In the genomic region with DNA sequence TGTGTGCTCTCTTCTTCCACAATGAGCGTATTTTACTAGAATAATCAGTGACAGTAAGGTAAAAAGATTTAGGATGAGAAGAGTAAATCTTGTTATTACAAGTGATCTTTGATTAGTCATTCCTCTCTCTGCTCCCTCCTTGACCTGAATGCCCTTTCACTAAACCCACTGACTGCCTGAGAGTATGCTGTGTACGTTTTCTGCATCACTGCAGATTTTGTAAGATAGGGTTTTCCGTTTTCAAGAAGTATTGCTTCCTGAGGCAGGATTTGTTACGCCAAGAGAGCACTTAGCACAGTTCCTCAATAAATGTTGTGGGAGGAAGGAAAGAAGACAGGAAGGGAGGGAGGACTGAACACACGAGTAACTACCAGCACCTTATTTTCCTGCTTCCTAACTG, we compare ENCODE assay signal across 8 cellular contexts. TPM values are rescaled to one million over a fixed set of nuclear protein-coding genes. Genes with fewer than 3 reads are reported as not detected.
DNase-seq lines count a peak whose midpoint lies in the region; ATAC-seq and TF ChIP-seq lines count a peak whose summit lies in the region.

No MANE protein-coding gene starts in this region.

- no peaks in the 10 kb centered on the region for H3K79me1 ChIP-seq in mesendoderm (ENCODE audit: low read length)

- no peaks in the 10 kb centered on the region for H3K79me2 ChIP-seq in mesendoderm (ENCODE audit: control insufficient read depth, insufficient read depth, low read length)

- no peak overlapping the region for H4K8ac ChIP-seq in mesendoderm (ENCODE audit: low read depth, low read length)

- H3K9ac ChIP-seq in mesendoderm (ENCODE audit: low read length), result no peak overlapping the region

- no peak for TF ChIP-seq CTCF in lung (IDR thresholded peaks at IDR 0.05; ENCODE audit: control extremely low read depth, extremely low read depth)

- no peak overlapping the region for H3K23ac ChIP-seq in mesendoderm (ENCODE audit: low read length)

- H2BK120ac ChIP-seq in mesendoderm (ENCODE audit: low read depth, low read length), result no peak overlapping the region

- no peak overlapping the region for H3K18ac ChIP-seq in mesendoderm (ENCODE audit: low read length)

- H3K27me3 ChIP-seq in lung (ENCODE audit: control insufficient read depth, insufficient read depth) (no peaks in the 10 kb centered on the region), mesendoderm (ENCODE audit: insufficient read depth, low read length, poor library complexity) (no peaks in the 10 kb centered on the region)

- peaks cover 0 to 2% of the 10 kb centered on the region in 2 donors for H3K4me1 ChIP-seq in lung (ENCODE audit: control insufficient read depth in 2 of 2, insufficient read depth in 2 of 2, low read length in 2 of 2)
- no peaks in the 10 kb centered on the region for H3K4me1 ChIP-seq in mesendoderm (ENCODE audit: control insufficient read depth, low read depth, low read length)

- H3K27ac ChIP-seq in lung (ENCODE audit: low read depth in 1 of 2, low read length in 1 of 2) (no peak overlapping the region), mesendoderm (ENCODE audit: low read depth, low read length) (no peak overlapping the region)

- no peak overlapping the region for H3K4me2 ChIP-seq in mesendoderm (ENCODE audit: low read length)

- no peaks in the 10 kb centered on the region for H3K9me3 ChIP-seq in lung (ENCODE audit: control insufficient read depth in 2 of 2, insufficient read depth in 1 of 2, low read length in 1 of 2)

- H4K5ac ChIP-seq in mesendoderm (ENCODE audit: low read length), result no peak overlapping the region

- H3K4me3 ChIP-seq in lung, result no peak overlapping the region
- H3K4me3 ChIP-seq in mesendoderm (ENCODE audit: low read length), result no peak overlapping the region

- 14 to 20% methylated on average over 5 of the region's 5 CpGs for WGBS in lung, 2 donors
- WGBS in mesendoderm (ENCODE audit: extremely low coverage, insufficient coverage, low lambda C conversion rate), result no CpG with 5 or more reads among the region's 5 CpGs

- H3K36me3 ChIP-seq in lung (ENCODE audit: control insufficient read depth in 2 of 2, insufficient read depth in 2 of 2, low read length in 2 of 2) (no peaks in the 10 kb centered on the region), mesendoderm (ENCODE audit: control insufficient read depth, insufficient read depth, low read length) (no peaks in the 10 kb centered on the region)

- DNase-seq in MV-4-11 (lab: John Stamatoyannopoulos, UW) (peak; percentile 85), lung (ENCODE audit: low spot score) (no peak), mesendoderm (no peak)
- DNase-seq in stimulated activated CD4-positive, alpha-beta T cell treated with anti-CD3 and anti-CD28 coated beads, Interleukin-2, amount 100 ng/mL, for 48 hours, result no peak
- no peak for DNase-seq in NK-92 treated with Interleukin-12 subunit alpha and Interleukin-12 subunit beta, amount 100 ng/mL, for 24 hours (lab: John Stamatoyannopoulos, UW)

- H3K4ac ChIP-seq in mesendoderm (ENCODE audit: low read depth, low read length), result no peak overlapping the region

- no peak overlapping the region for H2BK15ac ChIP-seq in mesendoderm (replicated peaks; ENCODE audit: low read depth)

- no peak overlapping the region for H2AK5ac ChIP-seq in mesendoderm (ENCODE audit: low read length)

- H3K56ac ChIP-seq in mesendoderm (ENCODE audit: low read length), result no peak overlapping the region

- peak; percentile 65 for ATAC-seq in GM18520 (IDR thresholded peaks at IDR 0.05; ENCODE audit: unreplicated experiment)
- peak; percentile 84 for ATAC-seq in GM21737 (IDR thresholded peaks at IDR 0.05; ENCODE audit: unreplicated experiment)
- ATAC-seq in lung (ENCODE audit: insufficient read depth, low FRiP score), result peak; percentile 46
- ATAC-seq in HG03097 (IDR thresholded peaks at IDR 0.05; ENCODE audit: low FRiP score, unreplicated experiment), result no peak

- no peak overlapping the region for H2BK5ac ChIP-seq in mesendoderm (ENCODE audit: low read length)

RNA-seq across cellular contexts. Expression of a gene that starts 7.7 kb away (rescaled TPM):
- 100 to 1,000 TPM in 1 of 2 donors, 10 to 100 TPM in 1; 72.6 to 121 TPM for total RNA-seq in lung
- 10 to 100 TPM; 14.6 to 64.6 TPM for polyA plus RNA-seq in lung
- polyA plus RNA-seq in mesendoderm (2013, experiment 1 of 2), result 0.79 TPM
- polyA plus RNA-seq in mesendoderm (2013, experiment 2 of 2), result 0.73 TPM

RNA-seq across cellular contexts. Expression of a gene that starts 15.3 kb away (rescaled TPM):
- total RNA-seq in lung, result 10 to 100 TPM; 53.4 to 74.5 TPM
- 100 to 1,000 TPM in 1 of 2 donors, 10 to 100 TPM in 1; 44.6 to 696 TPM for polyA plus RNA-seq in lung
- polyA plus RNA-seq in mesendoderm (2013, experiment 1 of 2), result 0.44 TPM
- 0.36 TPM for polyA plus RNA-seq in mesendoderm (2013, experiment 2 of 2)

RNA-seq across cellular contexts. Expression of a gene that starts 44.7 kb away (rescaled TPM):
- 10 to 100 TPM in 1 of 2 donors, 1 to 10 TPM in 1; 6.5 to 39.5 TPM for total RNA-seq in lung
- 10 to 100 TPM; 11.3 to 74.6 TPM for polyA plus RNA-seq in lung
- polyA plus RNA-seq in mesendoderm (2013, experiment 1 of 2), result not detected
- not detected for polyA plus RNA-seq in mesendoderm (2013, experiment 2 of 2)
